8 cellular contexts compared by ENCODE assay signal in genomic region chr14:21072102-21072501, GRCh38. TPM values are rescaled to one million over a fixed set of nuclear protein-coding genes. Genes with fewer than 3 reads are reported as not detected.
DNase-seq lines count a peak whose midpoint lies in the region; ATAC-seq lines count a peak whose summit lies in the region.

No MANE protein-coding gene starts in this region.

- POLR2A ChIA-PET in activated CD4-positive, alpha-beta memory T cell treated with anti-CD3 and anti-CD28 coated beads for 36 hours (lab: Charles Lee), result interaction anchor here (1.0 to 1.1 kb wide), 2 partner anchors 10 to 15 kb away, joined by 3 read pairs; no protein-coding TSS in a partner anchor

- peak overlapping the region; percentile 77 for H3K4me3 Mint-ChIP-seq in T-helper 2 cell treated with Interferon-gamma antibody and Interleukin-4, amounts not matched to agents 5 μg/mL and 100 μg/mL, for 36 hours
- H3K4me3 Mint-ChIP-seq in activated CD4-positive, alpha-beta memory T cell treated with anti-CD3 and anti-CD28 coated beads for 36 hours, result peak overlapping the region; percentile 60

- H3K9me3 Mint-ChIP-seq in T-helper 2 cell treated with Interferon-gamma antibody and Interleukin-4, amounts not matched to agents 5 μg/mL and 100 μg/mL, for 36 hours, result no peaks in the 10 kb centered on the region
- no peaks in the 10 kb centered on the region for H3K9me3 Mint-ChIP-seq in activated CD4-positive, alpha-beta memory T cell treated with anti-CD3 and anti-CD28 coated beads for 36 hours

- peaks cover 22% of the 10 kb centered on the region for H3K4me1 Mint-ChIP-seq in T-helper 2 cell treated with Interferon-gamma antibody and Interleukin-4, amounts not matched to agents 5 μg/mL and 100 μg/mL, for 36 hours (ENCODE audit: low read depth)
- H3K4me1 Mint-ChIP-seq in activated CD4-positive, alpha-beta memory T cell treated with anti-CD3 and anti-CD28 coated beads for 36 hours (ENCODE audit: low read depth), result peaks cover 33% of the 10 kb centered on the region

- H3K27me3 Mint-ChIP-seq in T-helper 2 cell treated with Interferon-gamma antibody and Interleukin-4, amounts not matched to agents 5 μg/mL and 100 μg/mL, for 36 hours (ENCODE audit: low read depth), result peaks cover 62% of the 10 kb centered on the region
- H3K27me3 Mint-ChIP-seq in activated CD4-positive, alpha-beta memory T cell treated with anti-CD3 and anti-CD28 coated beads for 36 hours, result peaks cover 43% of the 10 kb centered on the region

- H3K27ac Mint-ChIP-seq in T-helper 2 cell treated with Interferon-gamma antibody and Interleukin-4, amounts not matched to agents 5 μg/mL and 100 μg/mL, for 36 hours, result no peak overlapping the region
- no peak overlapping the region for H3K27ac Mint-ChIP-seq in activated CD4-positive, alpha-beta memory T cell treated with anti-CD3 and anti-CD28 coated beads for 36 hours

- ATAC-seq in Right ventricle myocardium superior (ENCODE audit: poor library complexity) (peak; percentile 1), sciatic nerve (peak; percentile 40), GM21390 (IDR thresholded peaks at IDR 0.05; ENCODE audit: unreplicated experiment) (no peak), GM21367 (IDR thresholded peaks at IDR 0.05; ENCODE audit: unreplicated experiment) (no peak)

- DNase-seq in T-helper 2 cell treated with Interferon-gamma antibody and Interleukin-4, amounts not matched to agents 5 μg/mL and 100 μg/mL, for 36 hours (ENCODE audit: low spot score), result no peak
- DNase-seq in T-helper 2 cell (no peak), Right ventricle myocardium superior (no peak), sciatic nerve (ENCODE audit: low spot score) (no peak), T-helper 9 cell (no peak)
- no peak for DNase-seq in activated CD4-positive, alpha-beta memory T cell treated with anti-CD3 and anti-CD28 coated beads for 36 hours

- CTCF ChIA-PET in activated CD4-positive, alpha-beta memory T cell treated with anti-CD3 and anti-CD28 coated beads for 36 hours (lab: Charles Lee), result interaction anchor here (1.2 to 3.7 kb wide), 6 partner anchors 15 to 101 kb away, joined by 3 to 51 read pairs (median 20); no protein-coding TSS in a partner anchor

- intact Hi-C loops in activated CD4-positive, alpha-beta memory T cell treated with anti-CD3 and anti-CD28 coated beads for 36 hours (cut with micrococcal nuclease), result no loop called here
- intact Hi-C loops in Right ventricle myocardium superior (cut with DNase I), result no loop called here
- intact Hi-C loops in sciatic nerve (cut with DNase I), result no loop called here

- H3K36me3 Mint-ChIP-seq in T-helper 2 cell treated with Interferon-gamma antibody and Interleukin-4, amounts not matched to agents 5 μg/mL and 100 μg/mL, for 36 hours (ENCODE audit: low read depth), result no peaks in the 10 kb centered on the region
- no peaks in the 10 kb centered on the region for H3K36me3 Mint-ChIP-seq in activated CD4-positive, alpha-beta memory T cell treated with anti-CD3 and anti-CD28 coated beads for 36 hours

RNA-seq across cellular contexts. Expression of gene ARHGEF40, which starts 2.0 kb away (rescaled TPM):
- under 1 TPM; 0.33 to 0.44 TPM for total RNA-seq in activated CD4-positive, alpha-beta memory T cell treated with anti-CD3 and anti-CD28 coated beads for 36 hours
- total RNA-seq in Right ventricle myocardium superior, result 21.2 TPM
- 91.1 TPM for total RNA-seq in sciatic nerve

RNA-seq across cellular contexts. Expression of gene RNASE8, which starts 14.5 kb away (rescaled TPM):
- total RNA-seq in activated CD4-positive, alpha-beta memory T cell treated with anti-CD3 and anti-CD28 coated beads for 36 hours, result not detected
- total RNA-seq in Right ventricle myocardium superior (not detected), sciatic nerve (not detected)

RNA-seq across cellular contexts. Expression of gene ZNF219, which starts 26.4 kb away (rescaled TPM):
- total RNA-seq in activated CD4-positive, alpha-beta memory T cell treated with anti-CD3 and anti-CD28 coated beads for 36 hours, result 10 to 100 TPM in 1 of 2 experiments, 1 to 10 TPM in 1; 9.9 to 10.7 TPM
- total RNA-seq in Right ventricle myocardium superior, result 50.0 TPM
- 43.2 TPM for total RNA-seq in sciatic nerve

RNA-seq across cellular contexts. Expression of gene TMEM253, which starts 28.8 kb away (rescaled TPM):
- total RNA-seq in activated CD4-positive, alpha-beta memory T cell treated with anti-CD3 and anti-CD28 coated beads for 36 hours, result not detected
- total RNA-seq in Right ventricle myocardium superior (0.43 TPM), sciatic nerve (0.62 TPM)

RNA-seq across cellular contexts. Expression of gene RNASE7, which starts 29.9 kb away (rescaled TPM):
- not detected for total RNA-seq in activated CD4-positive, alpha-beta memory T cell treated with anti-CD3 and anti-CD28 coated beads for 36 hours
- not detected for total RNA-seq in Right ventricle myocardium superior
- not detected for total RNA-seq in sciatic nerve

Comparison
In these comparisons a context has a peak if more than half of its experiments do, and no peak if none do; other contexts are left out.
1. ATAC-seq: peak in Right ventricle myocardium superior (single experiment) and sciatic nerve (single experiment); none in GM21390 (single experiment) and GM21367 (single experiment).
2. RNA of gene ARHGEF40, which starts 2.0 kb away (total RNA-seq): 91.1 TPM in sciatic nerve (single experiment) and 21.2 TPM in Right ventricle myocardium superior (single experiment); 0.33 to 0.44 TPM in activated CD4-positive, alpha-beta memory T cell treated with anti-CD3 and anti-CD28 coated beads for 36 hours; every median in the first group is over 10 times any median in the second.